ENCODE assay signal across 1 cellular context in the genomic region with DNA sequence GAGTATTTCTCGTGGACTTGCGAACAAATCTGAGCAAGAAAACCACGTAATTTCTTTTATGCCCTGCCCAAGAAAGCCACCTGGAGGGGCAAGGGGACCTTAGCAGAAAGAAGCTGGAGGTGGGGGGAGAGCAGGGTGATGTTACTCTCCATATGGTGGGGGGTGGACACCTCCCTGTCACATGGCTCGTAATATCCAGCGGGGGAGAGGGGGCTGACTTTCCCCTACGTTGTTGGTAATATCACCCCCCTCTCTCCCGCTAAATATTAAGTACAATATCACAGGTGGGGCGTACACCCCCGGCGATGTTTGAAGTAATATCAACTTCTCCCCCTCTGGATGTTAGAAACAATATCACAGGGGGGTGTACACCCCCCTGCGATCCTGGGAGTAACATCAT. TPM values are rescaled to one million over a fixed set of nuclear protein-coding genes. Genes with fewer than 3 reads are reported as not detected.
"Had no signal": no experiment of that assay in that cellular context is flagged by ENCODE, and none has a peak within 500 bp of the region (broad histone marks: within the 10 kb centered on the region; RNA-seq: fewer than 3 reads in every experiment).

No MANE protein-coding gene starts in this region.

RNA-seq across cellular contexts. Expression of a gene that starts 9.7 kb away (rescaled TPM):
- total RNA-seq: G401 had no signal
